ENCODE assay signal across 8 cellular contexts in genomic region chr4:19224820-19225219, GRCh38.
DNase-seq lines count a peak whose midpoint lies in the region; ATAC-seq and TF ChIP-seq lines count a peak whose summit lies in the region.

No MANE protein-coding gene starts in this region.

- peak; percentile 53 for DNase-seq in AG10803 (ENCODE audit: low read depth)
- peak; percentile 46 for DNase-seq in HT-29 (ENCODE audit: low spot score)
- peak; percentile 3 for DNase-seq in RPMI8226
- peak; percentile 11 for DNase-seq in glomerular visceral epithelial cell (ENCODE audit: extremely low spot score)
- DNase-seq in occipital lobe (lab: John Stamatoyannopoulos, UW), result no peak

- no peak overlapping the region for H3K4me3 ChIP-seq in AG10803 (ENCODE audit: low read length)

- ATAC-seq in HG02870 (IDR thresholded peaks at IDR 0.05; ENCODE audit: unreplicated experiment) (no peak), HG03565 (IDR thresholded peaks at IDR 0.05; ENCODE audit: unreplicated experiment) (no peak), GM18870 (IDR thresholded peaks at IDR 0.05; ENCODE audit: unreplicated experiment) (no peak)

- TF ChIP-seq CTCF in AG10803 (conservative IDR thresholded peaks at IDR 0.05; ENCODE audit: low read length), result peak; percentile 39
